12 cellular contexts compared by ENCODE assay signal in the genomic region with DNA sequence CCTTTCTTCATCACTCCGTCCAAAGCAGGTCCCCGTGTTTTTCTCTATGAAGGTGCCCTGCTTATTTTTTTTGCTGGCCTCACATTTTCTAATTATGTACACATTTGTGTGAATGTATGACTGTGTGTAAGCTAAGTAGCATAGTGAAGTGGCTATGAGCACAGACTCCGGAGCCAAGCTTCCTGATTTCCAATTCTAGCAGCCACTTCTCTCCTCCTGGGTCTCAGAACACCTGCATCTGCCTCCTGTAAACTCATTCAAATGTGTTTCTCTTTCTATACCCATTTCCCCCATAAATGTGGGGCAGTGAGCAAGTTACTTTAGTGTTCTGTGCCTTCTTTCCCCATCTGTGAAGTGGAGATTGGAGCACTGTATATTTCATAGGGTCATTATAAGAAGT. TPM values are rescaled to one million over a fixed set of nuclear protein-coding genes. Genes with fewer than 3 reads are reported as not detected.
DNase-seq lines count a peak whose midpoint lies in the region; ATAC-seq and TF ChIP-seq lines count a peak whose summit lies in the region.
"Had no signal": no experiment of that assay in that cellular context is flagged by ENCODE, and none has a peak within 500 bp of the region (broad histone marks: within the 10 kb centered on the region; RNA-seq: fewer than 3 reads in every experiment).

No MANE protein-coding gene starts in this region.

- H3K9me3 ChIP-seq in CD4-positive, CD25-positive, alpha-beta regulatory T cell (ENCODE audit: control insufficient read depth in 2 of 2, low read length in 2 of 2), result no peaks in the 10 kb centered on the region
- no peaks in the 10 kb centered on the region for H3K9me3 ChIP-seq in Peyer's patch
- peaks cover 0 to 3% of the 10 kb centered on the region in 2 donors for H3K9me3 ChIP-seq in left lung
- peaks cover 0 to 25% (median 0%) of the 10 kb centered on the region in 11 donors for H3K9me3 ChIP-seq in heart right ventricle
- H3K9me3 ChIP-seq: gastrocnemius medialis had no signal

- peak overlapping the region; percentile 79 for H3K27ac ChIP-seq in CD4-positive, CD25-positive, alpha-beta regulatory T cell (ENCODE audit: insufficient read depth, low read length, poor library complexity, severe bottlenecking)
- H3K27ac ChIP-seq in Peyer's patch (peak overlapping the region; percentile 48 to 81 (median 64)), left lung (no peak overlapping the region), heart right ventricle (peak overlapping the region in 1 of 10 donors; percentile 83)
- H3K27ac ChIP-seq: gastrocnemius medialis had no signal

- ATAC-seq in CD4-positive, CD25-positive, alpha-beta regulatory T cell (ENCODE audit: low read depth in 2 of 2), result no peak
- ATAC-seq in GM18909 (IDR thresholded peaks at IDR 0.05; ENCODE audit: poor library complexity, unreplicated experiment) (peak; percentile 58), left lung (peak; percentile 76), GM19035 (IDR thresholded peaks at IDR 0.05; ENCODE audit: unreplicated experiment) (no peak), heart right ventricle (no peak)
- ATAC-seq: gastrocnemius medialis, right cardiac atrium had no signal

- H3K4me1 ChIP-seq in CD4-positive, CD25-positive, alpha-beta regulatory T cell (ENCODE audit: control insufficient read depth, insufficient read depth, low read length, poor library complexity, severe bottlenecking), result peaks cover 47% of the 10 kb centered on the region
- H3K4me1 ChIP-seq in Peyer's patch, result peaks cover 0 to 10% (median 0%) of the 10 kb centered on the region in 4 donors
- peaks cover 0 to 5% of the 10 kb centered on the region in 2 donors for H3K4me1 ChIP-seq in left lung
- peaks cover 0 to 4% (median 0%) of the 10 kb centered on the region in 9 donors for H3K4me1 ChIP-seq in heart right ventricle
- H3K4me1 ChIP-seq: gastrocnemius medialis had no signal

- TF ChIP-seq POLR2A in Peyer's patch (IDR thresholded peaks at IDR 0.05), result no peak

- H3K4me3 Mint-ChIP-seq in CD4-positive, CD25-positive, alpha-beta regulatory T cell, result peak overlapping the region; percentile 93 to 99 (median 96)

- peaks cover 32 to 86% (median 70%) of the 10 kb centered on the region in 4 donors for H3K4me1 Mint-ChIP-seq in CD4-positive, CD25-positive, alpha-beta regulatory T cell

- peak overlapping the region; percentile 98 for H3K4me3 ChIP-seq in CD4-positive, CD25-positive, alpha-beta regulatory T cell (ENCODE audit: low read depth, low read length)
- H3K4me3 ChIP-seq in Peyer's patch (peak overlapping the region; percentile 23 to 36 (median 33)), left lung (peak overlapping the region in 1 of 2 donors; percentile 10), heart right ventricle (peak overlapping the region in 1 of 10 donors; percentile 51)
- H3K4me3 ChIP-seq: gastrocnemius medialis, lung had no signal

- peaks cover 6% of the 10 kb centered on the region for H3K36me3 ChIP-seq in CD4-positive, CD25-positive, alpha-beta regulatory T cell (ENCODE audit: control insufficient read depth, insufficient read depth, low read length)
- no peaks in the 10 kb centered on the region for H3K36me3 ChIP-seq in Peyer's patch
- H3K36me3 ChIP-seq in left lung, result no peaks in the 10 kb centered on the region
- H3K36me3 ChIP-seq in heart right ventricle, result no peaks in the 10 kb centered on the region
- H3K36me3 ChIP-seq: gastrocnemius medialis had no signal

- DNase-seq in CD4-positive, CD25-positive, alpha-beta regulatory T cell, result peak in 1 of 3 donors; percentile 41
- peak in 1 of 3 donors; percentile 40 for DNase-seq in Peyer's patch
- DNase-seq in left lung, result no peak
- no peak for DNase-seq in mesenteric fat pad (ENCODE audit: low spot score)
- no peak for DNase-seq in heart right ventricle
- no peak for DNase-seq in NCI-H187 treated with DMSO at 0.1 percent for 48 hours (lab: John Stamatoyannopoulos, UW)
- DNase-seq: gastrocnemius medialis, NCI-H345, right cardiac atrium had no signal

- H3K36me3 Mint-ChIP-seq in CD4-positive, CD25-positive, alpha-beta regulatory T cell, result peaks cover 21% of the 10 kb centered on the region

- 50 to 62% methylated on average over 3 of the region's 3 CpGs for WGBS in heart right ventricle, 2 donors

- TF ChIP-seq CTCF in Peyer's patch (IDR thresholded peaks at IDR 0.05), result no peak
- TF ChIP-seq CTCF in left lung (IDR thresholded peaks at IDR 0.05), result no peak
- no peak for TF ChIP-seq CTCF in heart right ventricle (IDR thresholded peaks at IDR 0.05)

- peak overlapping the region; percentile 94 to 98 (median 96) for H3K27ac Mint-ChIP-seq in CD4-positive, CD25-positive, alpha-beta regulatory T cell

- peaks cover 0 to 9% (median 4%) of the 10 kb centered on the region in 7 donors for H3K9me3 Mint-ChIP-seq in CD4-positive, CD25-positive, alpha-beta regulatory T cell

- H3K27me3 Mint-ChIP-seq in CD4-positive, CD25-positive, alpha-beta regulatory T cell, result no peaks in the 10 kb centered on the region

- intact Hi-C loops in left lung (cut with DNase I), result no loop called here
- intact Hi-C loops in heart right ventricle (cut with DNase I), result no loop called here

- no peaks in the 10 kb centered on the region for H3K27me3 ChIP-seq in CD4-positive, CD25-positive, alpha-beta regulatory T cell (ENCODE audit: control insufficient read depth, insufficient read depth, low read length)
- H3K27me3 ChIP-seq in Peyer's patch (no peaks in the 10 kb centered on the region), left lung (no peaks in the 10 kb centered on the region), heart right ventricle (peaks cover 0 to 4% (median 0%) of the 10 kb centered on the region in 7 donors)
- H3K27me3 ChIP-seq: gastrocnemius medialis had no signal

RNA-seq across cellular contexts. Expression of a gene that starts 2.1 kb away (rescaled TPM):
- total RNA-seq in CD4-positive, CD25-positive, alpha-beta regulatory T cell, result 60.0 TPM
- polyA plus RNA-seq in CD4-positive, CD25-positive, alpha-beta regulatory T cell, result 100 to 1,000 TPM; 122 to 163 (median 141) TPM
- 10 to 100 TPM in 1 of 4 donors, 1 to 10 TPM in 2, under 1 TPM in 1; 0.57 to 10.7 (median 5.2) TPM for total RNA-seq in Peyer's patch
- total RNA-seq in left lung, result 1 to 10 TPM; 1.4 to 2.8 TPM
- 1.2 TPM for total RNA-seq in mesenteric fat pad
- total RNA-seq in heart right ventricle, result 1 to 10 TPM in 1 of 10 donors, under 1 TPM in 6, not detected in 3; 0.10 to 2.7 (median 0.33) TPM
- polyA plus RNA-seq in heart right ventricle, result under 1 TPM; 0.20 to 0.66 TPM

RNA-seq across cellular contexts. Expression of a gene that starts 58.3 kb away (rescaled TPM):
- total RNA-seq in CD4-positive, CD25-positive, alpha-beta regulatory T cell, result 135 TPM
- polyA plus RNA-seq in CD4-positive, CD25-positive, alpha-beta regulatory T cell, result 10 to 100 TPM; 20.7 to 36.4 (median 27.1) TPM
- 10 to 100 TPM in 1 of 4 donors, 1 to 10 TPM in 3; 2.7 to 24.8 (median 5.2) TPM for total RNA-seq in Peyer's patch
- 10 to 100 TPM; 17.2 to 39.7 TPM for total RNA-seq in left lung
- total RNA-seq in mesenteric fat pad, result 17.1 TPM
- total RNA-seq in heart right ventricle, result 10 to 100 TPM in 1 of 10 donors, 1 to 10 TPM in 8, under 1 TPM in 1; 0.76 to 11.8 (median 2.1) TPM
- polyA plus RNA-seq in heart right ventricle, result under 1 TPM; 0.25 to 0.73 TPM

Comparison
In these comparisons a context has a peak if more than half of its experiments do, and no peak if none do; other contexts are left out.
1. ATAC-seq: peak in GM18909 (single experiment) and left lung (single experiment); none in CD4-positive, CD25-positive, alpha-beta regulatory T cell (0 of 2), GM19035 (single experiment) and heart right ventricle (0 of 8).
2. H3K27ac ChIP-seq: peak in CD4-positive, CD25-positive, alpha-beta regulatory T cell (single experiment) and Peyer's patch (4 of 4); none in left lung (0 of 2).